8 cellular contexts compared by ENCODE assay signal in the genomic region with DNA sequence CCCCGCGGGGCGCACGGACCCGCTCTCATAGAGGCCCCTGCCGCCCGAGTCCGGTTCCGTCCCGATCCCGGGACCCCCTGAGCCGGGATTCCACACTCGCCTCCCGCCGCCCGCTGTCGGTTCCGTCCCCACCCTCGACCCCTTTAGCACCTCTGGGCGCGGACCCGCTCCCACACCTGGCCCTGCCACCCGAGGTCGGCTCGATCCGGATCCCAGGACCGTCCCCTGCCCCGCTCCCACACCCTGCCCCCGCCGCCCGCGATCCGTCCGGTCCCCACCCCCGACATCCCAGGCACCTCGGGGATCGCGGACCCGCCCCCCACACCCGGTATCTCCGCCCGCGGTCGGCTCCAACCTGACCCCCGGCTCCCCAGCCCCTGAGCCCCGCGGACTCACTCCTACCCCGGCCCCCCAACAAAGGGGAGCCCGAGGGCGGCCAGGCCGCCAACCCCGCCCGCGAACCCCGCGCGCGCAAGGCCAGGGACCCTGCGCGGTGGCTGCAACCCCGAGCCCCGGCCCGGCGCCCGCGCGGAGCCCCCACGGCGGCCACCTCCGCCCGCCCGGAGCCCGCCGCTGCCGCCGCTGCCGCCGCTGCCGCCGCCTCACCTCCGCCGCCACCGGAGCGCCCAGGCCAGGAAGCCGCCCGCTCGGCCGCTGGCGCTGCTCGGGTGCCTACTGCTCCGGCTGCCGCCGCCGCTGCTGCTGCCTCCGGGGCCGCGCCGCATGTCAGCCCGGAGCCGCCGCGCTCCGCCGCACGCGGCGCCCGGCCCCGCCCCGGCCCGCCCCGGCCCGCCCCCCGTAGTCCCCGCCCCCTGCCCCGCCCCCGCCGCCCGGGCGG. TPM values are rescaled to one million over a fixed set of nuclear protein-coding genes. Genes with fewer than 3 reads are reported as not detected.
DNase-seq lines count a peak whose midpoint lies in the region; ATAC-seq and TF ChIP-seq lines count a peak whose summit lies in the region.
"Not testable (repeated sequence)": the region's sequence is repeated elsewhere in the genome, so short reads cannot be mapped to it uniquely, and the experiment has no call there.

TSS of gene SIK1 (minus strand) at position 728 of the 838 bp plus-strand sequence. CDS start 953 bp downstream, outside the sequence.

- H3K9me3 ChIP-seq in BLaER1: not testable (repeated sequence)

- H3K36me3 ChIP-seq in BLaER1; KMS-11 (ENCODE audit: insufficient read depth): not testable (repeated sequence)

- not testable (repeated sequence) for H3K27me3 Mint-ChIP-seq in activated T-cell treated with anti-CD3 and anti-CD28 coated beads, Interleukin-2, amount 50 U/mL, for 72 hours (ENCODE audit: low read depth); stimulated activated memory B cell treated with anti-CD40 and anti-IgM and Interleukin-4, amounts not matched to agents 10 μg/mL and 1 μg/mL and 100 μg/mL, for 72 hours

- not testable (repeated sequence) for H2AFZ ChIP-seq in KMS-11 (ENCODE audit: low read depth)

- H3K4me1 Mint-ChIP-seq in activated T-cell treated with anti-CD3 and anti-CD28 coated beads, Interleukin-2, amount 50 U/mL, for 72 hours (ENCODE audit: low read depth); stimulated activated memory B cell treated with anti-CD40 and anti-IgM and Interleukin-4, amounts not matched to agents 10 μg/mL and 1 μg/mL and 100 μg/mL, for 72 hours: not testable (repeated sequence)

- H3K9me3 Mint-ChIP-seq in activated T-cell treated with anti-CD3 and anti-CD28 coated beads, Interleukin-2, amount 50 U/mL, for 72 hours; stimulated activated memory B cell treated with anti-CD40 and anti-IgM and Interleukin-4, amounts not matched to agents 10 μg/mL and 1 μg/mL and 100 μg/mL, for 72 hours: not testable (repeated sequence)

- H3K79me2 ChIP-seq in KMS-11 (ENCODE audit: insufficient read depth, low read depth): not testable (repeated sequence)

- H3K4me3 ChIP-seq in BLaER1; KMS-11 (IDR thresholded peaks at IDR 0.05; ENCODE audit: insufficient read depth, low read depth, low read length): not testable (repeated sequence)
- H3K4me3 ChIP-seq in fibroblast of villous mesenchyme (ENCODE audit: low read depth, low read length): peak within 1 kb of the TSS; percentile 35

- H3K4me1 ChIP-seq in BLaER1; KMS-11 (ENCODE audit: low read depth, poor library complexity, severe bottlenecking): not testable (repeated sequence)

- 0 out of 2 replicates have a peak within 1 kb of the TSS, but pooled peaks have one; percentile 37 for H3K4me2 ChIP-seq in BLaER1
- H3K4me2 ChIP-seq in KMS-11: not testable (repeated sequence)

- H4K20me1 ChIP-seq in BLaER1; KMS-11 (ENCODE audit: insufficient read depth): not testable (repeated sequence)

- ATAC-seq in GM19455 (IDR thresholded peaks at IDR 0.05; ENCODE audit: unreplicated experiment) (peak; percentile 4), HG02798 (IDR thresholded peaks at IDR 0.05; ENCODE audit: poor library complexity, unreplicated experiment) (peak; percentile 8)
- ATAC-seq in activated T-cell treated with anti-CD3 and anti-CD28 coated beads, Interleukin-2, amount 50 U/mL, for 72 hours (replicated peaks in 1 of 2): peak; percentile 28 to 80
- peak; percentile 25 for ATAC-seq in stimulated activated memory B cell treated with anti-CD40 and anti-IgM and Interleukin-4, amounts not matched to agents 10 μg/mL and 1 μg/mL and 100 μg/mL, for 72 hours

- not testable (repeated sequence) for TF ChIP-seq CTCF in KMS-11 (conservative IDR thresholded peaks at IDR 0.05; ENCODE audit: low read depth, low read length); fibroblast of villous mesenchyme (IDR thresholded peaks at IDR 0.05; ENCODE audit: insufficient read depth, low read depth, low read length)

- DNase-seq in activated T-cell treated with anti-CD3 and anti-CD28 coated beads, Interleukin-2, amount 50 U/mL, for 72 hours; fibroblast of villous mesenchyme (ENCODE audit: low read depth); mesenteric fat pad (ENCODE audit: low spot score): not testable (repeated sequence)

- not testable (repeated sequence) for H3K36me3 Mint-ChIP-seq in activated T-cell treated with anti-CD3 and anti-CD28 coated beads, Interleukin-2, amount 50 U/mL, for 72 hours (ENCODE audit: insufficient read depth in 2 of 2); stimulated activated memory B cell treated with anti-CD40 and anti-IgM and Interleukin-4, amounts not matched to agents 10 μg/mL and 1 μg/mL and 100 μg/mL, for 72 hours

- not testable (repeated sequence) for H3K27ac Mint-ChIP-seq in activated T-cell treated with anti-CD3 and anti-CD28 coated beads, Interleukin-2, amount 50 U/mL, for 72 hours; stimulated activated memory B cell treated with anti-CD40 and anti-IgM and Interleukin-4, amounts not matched to agents 10 μg/mL and 1 μg/mL and 100 μg/mL, for 72 hours

- not testable (repeated sequence) for H3K9ac ChIP-seq in BLaER1
- peak within 1 kb of the TSS; percentile 35; the same call in 1 of the 2 replicates for H3K9ac ChIP-seq in KMS-11

- not testable (repeated sequence) for H3K27me3 ChIP-seq in BLaER1; KMS-11 (ENCODE audit: insufficient read depth, low read depth)

- not testable (repeated sequence) for H3K4me3 Mint-ChIP-seq in activated T-cell treated with anti-CD3 and anti-CD28 coated beads, Interleukin-2, amount 50 U/mL, for 72 hours; stimulated activated memory B cell treated with anti-CD40 and anti-IgM and Interleukin-4, amounts not matched to agents 10 μg/mL and 1 μg/mL and 100 μg/mL, for 72 hours

- H3K27ac ChIP-seq in BLaER1, KMS-11: not testable (repeated sequence)

RNA-seq across cellular contexts. Expression of gene SIK1, which starts in this region (rescaled TPM):
- 1 to 10 TPM; 5.1 to 6.7 TPM for total RNA-seq in activated T-cell treated with anti-CD3 and anti-CD28 coated beads, Interleukin-2, amount 50 U/mL, for 72 hours
- total RNA-seq in fibroblast of villous mesenchyme (0.86 and 5.2 TPM in 2 replicates), mesenteric fat pad (120 TPM)

Comparison
In these comparisons a context has a peak if more than half of its experiments do, and no peak if none do; other contexts are left out.
1. RNA of gene SIK1 (total RNA-seq): 120 TPM in mesenteric fat pad (single experiment); 5.1 to 6.7 TPM in activated T-cell treated with anti-CD3 and anti-CD28 coated beads, Interleukin-2, amount 50 U/mL, for 72 hours and 0.86 to 5.2 TPM in fibroblast of villous mesenchyme; every median in the first group is over 10 times any median in the second.
2. ATAC-seq: peak in every context shown above with its lines; median percentile 54 in activated T-cell treated with anti-CD3 and anti-CD28 coated beads, Interleukin-2, amount 50 U/mL, for 72 hours; 25 in stimulated activated memory B cell treated with anti-CD40 and anti-IgM and Interleukin-4, amounts not matched to agents 10 μg/mL and 1 μg/mL and 100 μg/mL, for 72 hours; 8 in HG02798; 4 in GM19455.